Comparison of ENCODE assay signal across 30 cellular contexts in genomic region chr18:54787616-54788015, GRCh38. TPM values are rescaled to one million over a fixed set of nuclear protein-coding genes. Genes with fewer than 3 reads are reported as not detected.
DNase-seq lines count a peak whose midpoint lies in the region; ATAC-seq, FAIRE-seq and TF ChIP-seq lines count a peak whose summit lies in the region.
"Had no signal": no experiment of that assay in that cellular context is flagged by ENCODE, and none has a peak within 500 bp of the region (broad histone marks: within the 10 kb centered on the region; RNA-seq: fewer than 3 reads in every experiment).

No MANE protein-coding gene starts in this region.

- H2AFZ ChIP-seq in K562 (ENCODE audit: low read depth, low read length), result peak overlapping the region; percentile 59; the same call in 1 of the 2 replicates

- intact Hi-C loops in K562 (cut with micrococcal nuclease) (no loop called here), left colon (cut with DNase I, micrococcal nuclease) (no loop called here)

- H3K4me1 ChIP-seq in K562 (replicated peaks in 1 of 2; ENCODE audit: control insufficient read depth in 2 of 2, insufficient read depth in 2 of 2, low read length in 2 of 2), result peaks cover 0 to 3% of the 10 kb centered on the region in 2 experiments; a peak in 2 of 5 replicates
- H3K4me1 ChIP-seq: ascending aorta, pancreas, right atrium auricular region, stomach had no signal

- no peak for TF ChIP-seq POLR2A in K562 (conservative IDR thresholded peaks at IDR 0.05)

- no peak overlapping the region for H3K4me3 Mint-ChIP-seq in HFFc6
- H3K4me3 Mint-ChIP-seq: activated B cell treated with CpG ODN at 0.5 μM for 24 hours; activated T-helper 17 cell treated with anti-CD3 and anti-CD28 coated beads, Interleukin-2, amount 50 U/mL, for 72 hours; natural killer cell treated with Interleukin-12 subunit alpha and Interleukin-12 subunit beta and Interleukin-15 and Interleukin-18, amount 100 ng/mL, for 72 hours had no signal

- H4K20me1 ChIP-seq in K562 (replicated peaks; ENCODE audit: control insufficient read depth, insufficient read depth, low read length), result no peaks in the 10 kb centered on the region

- TF ChIP-seq RAD21 in K562 (CRISPR knock-in tag; conservative IDR thresholded peaks at IDR 0.05 in 1 of 2, IDR thresholded peaks at IDR 0.05 in 1 of 2), result no peak

- peak overlapping the region; percentile 65 for H3K27ac Mint-ChIP-seq in HFFc6
- H3K27ac Mint-ChIP-seq: activated B cell treated with CpG ODN at 0.5 μM for 24 hours; activated naive CD4-positive, alpha-beta T cell treated with anti-CD3 and anti-CD28 coated beads, Interleukin-2, amount 50 U/mL, for 72 hours; activated T-helper 17 cell treated with anti-CD3 and anti-CD28 coated beads, Interleukin-2, amount 50 U/mL, for 72 hours; natural killer cell treated with Interleukin-12 subunit alpha and Interleukin-12 subunit beta and Interleukin-15 and Interleukin-18, amount 100 ng/mL, for 72 hours had no signal

- no peaks in the 10 kb centered on the region for H3K36me3 ChIP-seq in K562 (ENCODE audit: control insufficient read depth, insufficient read depth, low read length)
- H3K36me3 ChIP-seq: ascending aorta, pancreas, right atrium auricular region, stomach had no signal

- H3K27ac ChIP-seq in K562 (ENCODE audit: extremely low read depth, low read depth, low read length), result no peak overlapping the region
- H3K27ac ChIP-seq: ascending aorta, C4-2B, pancreas, right atrium auricular region had no signal

- H3K4me3 ChIP-seq in AG10803 (ENCODE audit: low read length) (no peak overlapping the region), K562 (no peak overlapping the region)
- H3K4me3 ChIP-seq: ascending aorta, pancreas, right atrium auricular region, stomach had no signal

- TF ChIP-seq CTCF in AG10803 (conservative IDR thresholded peaks at IDR 0.05; ENCODE audit: low read length) (no peak), HFFc6 (IDR thresholded peaks at IDR 0.05) (no peak), K562 (IDR thresholded peaks at IDR 0.05 in 2 of 3, conservative IDR thresholded peaks at IDR 0.05 in 1 of 3; ENCODE audit: insufficient read depth in 2 of 3, low read depth in 1 of 3, low read length in 3 of 3) (no peak), D721Med (IDR thresholded peaks at IDR 0.05; ENCODE audit: insufficient read depth, missing control alignments) (no peak)

- no peaks in the 10 kb centered on the region for H3K27me3 ChIP-seq in K562 (ENCODE audit: control insufficient read depth in 2 of 2, insufficient read depth in 2 of 2, low read length in 2 of 2)
- H3K27me3 ChIP-seq: ascending aorta, pancreas, right atrium auricular region, stomach had no signal

- in situ Hi-C loops in K562 (cut with MboI), result no loop called here

- FAIRE-seq in K562 (lab: Jason Lieb, UNC), result no peak
- FAIRE-seq in D721Med (lab: Jason Lieb, UNC), result no peak
- FAIRE-seq: A204.1, GM19239, islet of Langerhans, pancreas had no signal

- H3K9me1 ChIP-seq in K562 (ENCODE audit: control insufficient read depth, insufficient read depth, low read length), result no peaks in the 10 kb centered on the region

- no peaks in the 10 kb centered on the region for H3K9me3 Mint-ChIP-seq in HFFc6
- H3K9me3 Mint-ChIP-seq: activated B cell treated with CpG ODN at 0.5 μM for 24 hours; activated naive CD4-positive, alpha-beta T cell treated with anti-CD3 and anti-CD28 coated beads, Interleukin-2, amount 50 U/mL, for 72 hours; activated T-helper 17 cell treated with anti-CD3 and anti-CD28 coated beads, Interleukin-2, amount 50 U/mL, for 72 hours; natural killer cell treated with Interleukin-12 subunit alpha and Interleukin-12 subunit beta and Interleukin-15 and Interleukin-18, amount 100 ng/mL, for 72 hours had no signal

- no TSS peak for BruUV-seq in K562 (replicated peaks; lab: Mats Ljungman, UMichigan)

- H3K4me1 Mint-ChIP-seq in HFFc6 (ENCODE audit: low read depth), result peaks cover 16% of the 10 kb centered on the region
- H3K4me1 Mint-ChIP-seq: activated T-helper 17 cell treated with anti-CD3 and anti-CD28 coated beads, Interleukin-2, amount 50 U/mL, for 72 hours had no signal

- H3K79me2 ChIP-seq in K562 (ENCODE audit: control insufficient read depth, insufficient read depth, low read length), result no peaks in the 10 kb centered on the region

- H3K36me3 Mint-ChIP-seq in HFFc6 (ENCODE audit: low read depth), result no peaks in the 10 kb centered on the region; the same call in 1 of the 2 replicates
- H3K36me3 Mint-ChIP-seq: activated naive CD4-positive, alpha-beta T cell treated with anti-CD3 and anti-CD28 coated beads, Interleukin-2, amount 50 U/mL, for 72 hours; natural killer cell treated with Interleukin-12 subunit alpha and Interleukin-12 subunit beta and Interleukin-15 and Interleukin-18, amount 100 ng/mL, for 72 hours had no signal

- ATAC-seq in K562 (no peak), left colon (peak; percentile 58), HG03095 (IDR thresholded peaks at IDR 0.05; ENCODE audit: unreplicated experiment) (no peak)
- ATAC-seq: activated naive CD4-positive, alpha-beta T cell treated with anti-CD3 and anti-CD28 coated beads, Interleukin-2, amount 50 U/mL, for 72 hours; activated T-helper 17 cell treated with anti-CD3 and anti-CD28 coated beads, Interleukin-2, amount 50 U/mL, for 72 hours; natural killer cell treated with Interleukin-12 subunit alpha and Interleukin-12 subunit beta and Interleukin-15 and Interleukin-18, amount 100 ng/mL, for 72 hours had no signal

- DNase-seq in AG10803 (ENCODE audit: low read depth) (peak; percentile 88), HFFc6 (peak; percentile 75), K562 (ENCODE audit: extremely low read depth in 1 of 4, low spot score in 3 of 4) (no peak), left colon (no peak), SIG-M5 (lab: John Stamatoyannopoulos, UW) (no peak), HEK293T (ENCODE audit: extremely low spot score) (no peak), D721Med (ENCODE audit: insufficient read length, low spot score) (no peak)
- DNase-seq: activated B cell treated with CpG ODN at 0.5 μM for 24 hours; activated CD4-positive, alpha-beta T cell treated with anti-CD3 and anti-CD28 coated beads, Interleukin-2, amount 50 U/mL, for 48 hours; activated CD8-positive, alpha-beta memory T cell treated with anti-CD3 and anti-CD28 coated beads, Interleukin-2, amount 50 U/mL, for 48 hours; cerebellar nuclear complex; NCI-H1105 treated with DMSO at 0.1 percent for 48 hours; NCI-H2029 treated with DMSO at 0.1 percent for 48 hours; NCI-H82; stimulated activated CD4-positive, alpha-beta T cell treated with anti-CD3 and anti-CD28 coated beads, Interleukin-15, amount 100 ng/mL, for 24 hours; T-helper 9 cell; trophoblast cell had no signal

- no peaks in the 10 kb centered on the region for H3K9me3 ChIP-seq in K562 (replicated peaks; ENCODE audit: control insufficient read depth, insufficient read depth, low read depth, low read length)
- H3K9me3 ChIP-seq: ascending aorta, pancreas, right atrium auricular region, stomach had no signal

- H3K9ac ChIP-seq in K562 (ENCODE audit: insufficient read depth in 1 of 2, low read depth in 2 of 2, low read length in 2 of 2), result no peak overlapping the region

- CTCF ChIA-PET in K562 (lab: Yijun Ruan, JAX; ENCODE audit: low intra/inter-chr PET ratio) (interaction anchor here (0.7 kb wide), 1 partner anchor 1031 kb away, joined by 3 read pairs; no protein-coding TSS in a partner anchor), HEK293T (lab: Yijun Ruan, JAX) (no interaction called here)

- no peak overlapping the region for H3K4me2 ChIP-seq in K562 (ENCODE audit: insufficient read depth, low read length)

- H3K27me3 Mint-ChIP-seq in HFFc6 (ENCODE audit: insufficient read depth), result no peaks in the 10 kb centered on the region
- H3K27me3 Mint-ChIP-seq: activated T-helper 17 cell treated with anti-CD3 and anti-CD28 coated beads, Interleukin-2, amount 50 U/mL, for 72 hours; natural killer cell treated with Interleukin-12 subunit alpha and Interleukin-12 subunit beta and Interleukin-15 and Interleukin-18, amount 100 ng/mL, for 72 hours had no signal

- no peak for TF ChIP-seq EP300 in K562 (IDR thresholded peaks at IDR 0.05; ENCODE audit: low read length)

- POLR2A ChIA-PET in K562 (lab: Yijun Ruan, JAX), result no interaction called here
- POLR2A ChIA-PET in HEK293T (lab: Yijun Ruan, JAX), result no interaction called here

TF ChIP-seq in K562, 482 proteins besides CTCF, POLR2A, EP300 and RAD21 (continues in another document):
- TF ChIP-seq ARID2 (IDR thresholded peaks at IDR 0.05), result no peak
- no peak for TF ChIP-seq HCFC1 (IDR thresholded peaks at IDR 0.05; ENCODE audit: low read depth, low read length)

TF ChIP-seq in HEK293T, 16 proteins besides CTCF, POLR2A, EP300 and RAD21 (continues in another document):
- TF ChIP-seq L3MBTL2 (conservative IDR thresholded peaks at IDR 0.05) (no peak), HDGF (IDR thresholded peaks at IDR 0.05; ENCODE audit: borderline replicate concordance) (no peak), ARNT (IDR thresholded peaks at IDR 0.05) (no peak), FOXA1 (IDR thresholded peaks at IDR 0.05) (no peak), SUZ12 (IDR thresholded peaks at IDR 0.05) (no peak), FOXK2 (IDR thresholded peaks at IDR 0.05) (no peak), BHLHE40 (IDR thresholded peaks at IDR 0.05; ENCODE audit: borderline replicate concordance) (no peak), FOXM1 (IDR thresholded peaks at IDR 0.05; ENCODE audit: borderline replicate concordance) (no peak), NFRKB (IDR thresholded peaks at IDR 0.05) (no peak), LEF1 (IDR thresholded peaks at IDR 0.05; ENCODE audit: borderline replicate concordance) (no peak)

RNA-seq across cellular contexts. Expression of gene RAB27B, which starts 40.7 kb away (rescaled TPM):
- total RNA-seq in HFFc6 (2021; fragmentation: NEBNext Ultra II Directional; extraction: Animal tissue kit (Norgen Biotek cat#: 25700)), result 1 to 10 TPM in 2 of 6 experiments, under 1 TPM in 4; 0.34 to 2.2 (median 0.79) TPM
- total RNA-seq in K562 (2011; cell fraction: chromatin; rRNA removed; ENCODE audit: low replicate concordance), result 0.37 and 1.9 TPM in 2 replicates
- total RNA-seq in K562 (2011; cell fraction: nucleolus; rRNA removed), result 0.17 and 0.26 TPM in 2 replicates
- total RNA-seq in K562 (2011; cell fraction: nucleoplasm; rRNA removed), result 0.66 and 1.1 TPM in 2 replicates
- total RNA-seq in K562 (2014; rRNA removed) (0.91 and 1.8 TPM in 2 replicates), K562 (2014; rRNA removed; fragmentation: Illumina TruSeq; extraction: Trizol) (2.4 and 2.5 TPM in 2 replicates), K562 (2015; rRNA removed; fragmentation: Illumina TruSeq; extraction: Trizol) (5.0 and 5.7 TPM in 2 replicates), K562 (2021) (2.0 and 3.1 TPM in 2 replicates), left colon (10 to 100 TPM in 1 of 2 donors, 1 to 10 TPM in 1; 9.7 to 16.0 TPM)
- polyA plus RNA-seq in K562 (2011; rRNA removed) (0.19 and 2.5 TPM in 2 replicates), K562 (2014; fragmentation: Illumina TruSeq; extraction: Trizol) (1.2 TPM in 2 replicates), K562 (2014; fragmentation: Nextera tagmentation; extraction: Ambion mirVana) (under 1 TPM; 0.44 to 0.71 TPM), K562 (2014; rRNA removed) (0.67 and 1.0 TPM in 2 replicates)
- polyA plus RNA-seq in K562 (2011; cell fraction: cytosol; rRNA removed), result 0.07 and 1.2 TPM in 2 replicates
- 0.45 and 2.0 TPM in 2 replicates for polyA plus RNA-seq in K562 (2011; cell fraction: nucleus; rRNA removed)
- 2.4 and 3.7 TPM in 2 replicates for polyA plus RNA-seq in K562 (2012)
- 0.87 and 3.0 TPM in 2 replicates for polyA minus RNA-seq in K562 (2011; rRNA and poly(A)+ RNA removed)
- 0.73 and 2.3 TPM in 2 replicates for polyA minus RNA-seq in K562 (2011; cell fraction: cytosol; rRNA and poly(A)+ RNA removed)
- polyA minus RNA-seq in K562 (2011; cell fraction: nucleus; rRNA and poly(A)+ RNA removed), result 0.33 and 1.1 TPM in 2 replicates
- total RNA-seq: OCI-LY7 had no signal

Comparison
In these comparisons a context has a peak if more than half of its experiments do, and no peak if none do; other contexts are left out.
1. DNase-seq: peak in AG10803 (single experiment) and HFFc6 (single experiment); none in K562 (0 of 4), left colon (0 of 2), SIG-M5 (single experiment), HEK293T (single experiment) and D721Med (single experiment).